1 cellular context compared by ENCODE assay signal in genomic region chr19:40682431-40682964, GRCh38.
TF ChIP-seq lines count a peak whose summit lies in the region.

No MANE protein-coding gene starts in this region.

TF ChIP-seq in IMR-90, 13 proteins besides CTCF, POLR2A, EP300 and RAD21 (continued from another document):
- TF ChIP-seq MAFK (IDR thresholded peaks at IDR 0.05; ENCODE audit: low read depth, low read length): no peak
- no peak for TF ChIP-seq NFE2L2 (IDR thresholded peaks at IDR 0.05; ENCODE audit: low read depth, low read length)
- no peak for TF ChIP-seq BHLHE40 (IDR thresholded peaks at IDR 0.05; ENCODE audit: low read depth, low read length)
